Comparison of ENCODE assay signal across 23 cellular contexts in the genomic region with DNA sequence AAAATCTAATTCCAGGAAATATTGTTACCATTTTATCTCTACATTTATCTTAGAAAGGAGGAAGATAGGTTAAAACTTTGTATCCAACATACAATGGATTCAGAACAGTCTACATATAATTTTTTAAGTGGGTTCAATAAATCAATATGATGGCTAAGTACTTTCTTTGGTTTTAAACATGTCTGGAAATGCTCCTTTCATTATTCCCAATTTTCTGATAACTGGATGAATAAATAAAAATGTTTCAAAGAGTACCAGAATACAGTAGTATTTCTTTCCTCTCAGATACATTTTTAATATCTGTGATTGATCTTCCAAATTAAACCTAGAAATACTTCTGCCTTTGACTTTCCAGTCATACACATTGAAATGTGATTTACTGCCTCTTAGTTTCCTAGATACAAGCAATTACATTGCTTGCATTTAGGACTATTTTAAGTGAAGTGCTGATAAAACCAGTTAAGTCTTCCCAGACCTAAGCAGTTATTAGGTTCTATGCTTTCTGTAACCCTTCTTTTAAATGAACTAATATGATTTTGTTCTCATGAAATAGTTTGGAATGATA.
"Had no signal": no experiment of that assay in that cellular context is flagged by ENCODE, and none has a peak within 500 bp of the region (broad histone marks: within the 10 kb centered on the region; RNA-seq: fewer than 3 reads in every experiment).

No MANE protein-coding gene starts in this region.

- H3K4me2 ChIP-seq: KMS-11 had no signal

- H3K4me1 ChIP-seq: ascending aorta, body of pancreas, Peyer's patch had no signal

- H3K27me3 ChIP-seq: ascending aorta, body of pancreas, Peyer's patch, SJCRH30 had no signal

- H3K27ac ChIP-seq: ascending aorta, body of pancreas, coronary artery, KMS-11, Peyer's patch, RWPE1, SJCRH30 had no signal

- DNase-seq: activated CD4-positive, alpha-beta T cell treated with anti-CD3 and anti-CD28 coated beads for 48 hours; activated CD4-positive, alpha-beta T cell treated with anti-CD3 and anti-CD28 coated beads, Interleukin-2, amount 50 U/mL, for 4 hours; activated CD4-positive, CD25-positive, alpha-beta regulatory T cell treated with anti-CD3 and anti-CD28 coated beads, Interleukin-2, amount 50 U/mL, for 72 hours; activated CD8-positive, alpha-beta memory T cell treated with anti-CD3 and anti-CD28 coated beads, Interleukin-2, amount 50 U/mL, for 48 hours; activated CD8-positive, alpha-beta T cell treated with anti-CD3 and anti-CD28 coated beads, Interleukin-2, amount 10 ng/mL, durations not matched to agents 7 days and 5 days; activated T-cell treated with anti-CD3 and anti-CD28 coated beads, Interleukin-2, amount 50 U/mL, for 1 hour; body of pancreas; central memory CD4-positive, alpha-beta T cell; NCI-H1092 treated with DMSO at 0.1 percent for 48 hours; NCI-H146; NCI-H2081 treated with DMSO at 0.1 percent for 48 hours; NCI-H510A treated with DMSO at 0.1 percent for 48 hours; NCI-H774; Peyer's patch; Right ventricle myocardium superior; SJCRH30; T-helper 17 cell; T-helper 9 cell had no signal

- FAIRE-seq: bronchial epithelial cell had no signal

- H3K4me3 ChIP-seq: ascending aorta, body of pancreas, coronary artery, Peyer's patch, SJCRH30 had no signal

- H3K36me3 ChIP-seq: ascending aorta, Peyer's patch, SJCRH30 had no signal

- H3K9me3 ChIP-seq: ascending aorta, body of pancreas, Peyer's patch, SJCRH30 had no signal

- H3K9ac ChIP-seq: KMS-11 had no signal
